In genomic region chr2:16429002-16429401, GRCh38 we compare ENCODE assay signal across 24 cellular contexts.
A peak's percentile ranks its signal among the peaks of the same experiment; 100 is the strongest.
DNase-seq lines count a peak whose midpoint lies in the region; ATAC-seq and TF ChIP-seq lines count a peak whose summit lies in the region.
"Had no signal": no experiment of that assay in that cellular context is flagged by ENCODE, and none has a peak within 500 bp of the region (broad histone marks: within the 10 kb centered on the region; RNA-seq: fewer than 3 reads in every experiment).

No MANE protein-coding gene starts in this region.

- H3K4me1 ChIP-seq in Loucy (ENCODE audit: insufficient read depth, low read length, poor library complexity, severe bottlenecking) (peaks cover 43% of the 10 kb centered on the region), lower lobe of right lung (peaks cover 9% of the 10 kb centered on the region), upper lobe of right lung (no peaks in the 10 kb centered on the region), mammary epithelial cell (ENCODE audit: insufficient read depth, low read length) (no peaks in the 10 kb centered on the region)
- H3K4me1 ChIP-seq: BE2C, BLaER1 had no signal

- H3K27ac Mint-ChIP-seq in activated naive CD4-positive, alpha-beta T cell treated with anti-CD3 and anti-CD28 coated beads for 36 hours = no peak overlapping the region
- H3K27ac Mint-ChIP-seq: CD14-positive monocyte; CD4-positive, alpha-beta memory T cell; CD8-positive, alpha-beta memory T cell had no signal

- H3F3A ChIP-seq in Loucy (ENCODE audit: low read depth) = no peaks in the 10 kb centered on the region

- no peaks in the 10 kb centered on the region for H3K4me1 Mint-ChIP-seq in activated naive CD4-positive, alpha-beta T cell treated with anti-CD3 and anti-CD28 coated beads for 36 hours (ENCODE audit: low read depth)
- H3K4me1 Mint-ChIP-seq: CD14-positive monocyte; CD4-positive, alpha-beta memory T cell; CD4-positive, CD25-positive, alpha-beta regulatory T cell; CD8-positive, alpha-beta memory T cell had no signal

- 0 out of 2 replicates have a peak, but pooled peaks cover 4% of the 10 kb centered on the region for H3K36me3 ChIP-seq in Loucy (ENCODE audit: insufficient read depth, low read length)
- H3K36me3 ChIP-seq in lower lobe of right lung = no peaks in the 10 kb centered on the region
- H3K36me3 ChIP-seq in upper lobe of right lung = no peaks in the 10 kb centered on the region
- H3K36me3 ChIP-seq in mammary epithelial cell (ENCODE audit: insufficient read depth, low read length) = no peaks in the 10 kb centered on the region
- H3K36me3 ChIP-seq: BE2C, BLaER1 had no signal

- ATAC-seq in lower lobe of right lung (peak; percentile 56 to 70), upper lobe of right lung (peak; percentile 47)
- ATAC-seq: GM12878 had no signal

- 68% methylated on average over 2 of the region's 2 CpGs for WGBS in mammary epithelial cell (ENCODE audit: low coverage, missing lambda C conversion rate)

- H3K4me3 Mint-ChIP-seq in activated naive CD4-positive, alpha-beta T cell treated with anti-CD3 and anti-CD28 coated beads for 36 hours = no peak overlapping the region
- H3K4me3 Mint-ChIP-seq: CD14-positive monocyte; CD4-positive, alpha-beta memory T cell; CD4-positive, CD25-positive, alpha-beta regulatory T cell; CD8-positive, alpha-beta memory T cell had no signal

- no peaks in the 10 kb centered on the region for H3K9me3 ChIP-seq in Loucy (ENCODE audit: insufficient read depth, low read depth, low read length)
- no peaks in the 10 kb centered on the region for H3K9me3 ChIP-seq in lower lobe of right lung
- no peaks in the 10 kb centered on the region for H3K9me3 ChIP-seq in upper lobe of right lung
- peaks cover 11% of the 10 kb centered on the region for H3K9me3 ChIP-seq in mammary epithelial cell (replicated peaks; ENCODE audit: insufficient read depth, low read length)
- H3K9me3 ChIP-seq: BE2C, BLaER1 had no signal

- H3K79me2 ChIP-seq in Loucy (ENCODE audit: insufficient read depth, low read length) (peaks cover 57% of the 10 kb centered on the region), mammary epithelial cell (ENCODE audit: insufficient read depth, low read length) (no peaks in the 10 kb centered on the region)

- H3K4me3 ChIP-seq in Loucy (ENCODE audit: low read length, poor library complexity, severe bottlenecking) (peak overlapping the region; percentile 72), lower lobe of right lung (no peak overlapping the region), upper lobe of right lung (no peak overlapping the region), mammary epithelial cell (replicated peaks in 1 of 3; ENCODE audit: insufficient read depth in 1 of 3, low read depth in 2 of 3, low read length in 3 of 3) (no peak overlapping the region)
- H3K4me3 ChIP-seq: BLaER1, GM12878 had no signal

- H3K4me2 ChIP-seq in Loucy (ENCODE audit: low read depth, low read length, poor library complexity, severe bottlenecking) = peak overlapping the region; percentile 66
- no peak overlapping the region for H3K4me2 ChIP-seq in mammary epithelial cell (ENCODE audit: insufficient read depth, low read depth, low read length)
- H3K4me2 ChIP-seq: BLaER1 had no signal

- BruUV-seq in mammary epithelial cell (replicated peaks; lab: Mats Ljungman, UMichigan) = no TSS peak

- H3K27me3 Mint-ChIP-seq in activated naive CD4-positive, alpha-beta T cell treated with anti-CD3 and anti-CD28 coated beads for 36 hours (ENCODE audit: low read depth) = peaks cover 13% of the 10 kb centered on the region
- H3K27me3 Mint-ChIP-seq: CD4-positive, CD25-positive, alpha-beta regulatory T cell; CD8-positive, alpha-beta memory T cell had no signal

- H3K27me3 ChIP-seq in Loucy (ENCODE audit: insufficient read depth, low read length, poor library complexity, severe bottlenecking) (no peaks in the 10 kb centered on the region), lower lobe of right lung (ENCODE audit: low read depth) (no peaks in the 10 kb centered on the region), upper lobe of right lung (no peaks in the 10 kb centered on the region), mammary epithelial cell (ENCODE audit: insufficient read depth, low read length) (no peaks in the 10 kb centered on the region)
- H3K27me3 ChIP-seq: BE2C, BLaER1 had no signal

- no peak for DNase-seq in lower lobe of right lung
- DNase-seq in upper lobe of right lung = no peak
- DNase-seq in KBM-7 = no peak
- no peak for DNase-seq in mammary epithelial cell
- no peak for DNase-seq in activated naive CD4-positive, alpha-beta T cell treated with anti-CD3 and anti-CD28 coated beads for 36 hours
- DNase-seq: 8988T; ACHN; BE2C; C1 segment of cervical spinal cord; CD4-positive, alpha-beta memory T cell; CD4-positive, CD25-positive, alpha-beta regulatory T cell; CD8-positive, alpha-beta memory T cell; COR-L47; DMS 273 treated with DMSO at 0.1 percent for 48 hours; DMS153; DMS53; DMS79; DND-41; EL; GDM1 had no signal

- in situ Hi-C loops in KBM-7 (cut with MboI; ENCODE audit: low pct_unique_long_range_greater_than_20kb, low sequenced_read_pairs) (no loop called here), mammary epithelial cell (cut with MboI; ENCODE audit: low sequenced_read_pairs in 2 of 2) (no loop called here)

- H3K36me3 Mint-ChIP-seq in activated naive CD4-positive, alpha-beta T cell treated with anti-CD3 and anti-CD28 coated beads for 36 hours (ENCODE audit: low read depth) = no peaks in the 10 kb centered on the region
- H3K36me3 Mint-ChIP-seq: CD14-positive monocyte; CD4-positive, alpha-beta memory T cell; CD4-positive, CD25-positive, alpha-beta regulatory T cell; CD8-positive, alpha-beta memory T cell had no signal

- no peaks in the 10 kb centered on the region for H3K9me2 ChIP-seq in Loucy (replicated peaks; ENCODE audit: low read depth, low read length)

- H3K9ac ChIP-seq in Loucy (ENCODE audit: low read depth, low read length, poor library complexity, severe bottlenecking) (peak overlapping the region; percentile 88), mammary epithelial cell (ENCODE audit: insufficient read depth, low read length) (no peak overlapping the region)
- H3K9ac ChIP-seq: BLaER1 had no signal

- H4K20me1 ChIP-seq in Loucy (ENCODE audit: insufficient read depth, low read length, poor library complexity, severe bottlenecking) (no peaks in the 10 kb centered on the region), mammary epithelial cell (ENCODE audit: insufficient read depth, low read length) (no peaks in the 10 kb centered on the region)
- H4K20me1 ChIP-seq: BLaER1 had no signal

- intact Hi-C loops in lower lobe of right lung (cut with DNase I) = no loop called here
- intact Hi-C loops in upper lobe of right lung (cut with DNase I) = no loop called here
- intact Hi-C loops in mammary epithelial cell (cut with micrococcal nuclease) = no loop called here
- intact Hi-C loops in activated naive CD4-positive, alpha-beta T cell treated with anti-CD3 and anti-CD28 coated beads for 36 hours (cut with micrococcal nuclease) = no loop called here

- H3K27ac ChIP-seq in lower lobe of right lung (no peak overlapping the region), upper lobe of right lung (no peak overlapping the region), mammary epithelial cell (ENCODE audit: insufficient read depth, low read depth, low read length) (no peak overlapping the region)
- H3K27ac ChIP-seq: BLaER1 had no signal

- TF ChIP-seq CTCF in Loucy (conservative IDR thresholded peaks at IDR 0.05; ENCODE audit: low read length) = no peak
- TF ChIP-seq CTCF in lower lobe of right lung (IDR thresholded peaks at IDR 0.05) = no peak
- TF ChIP-seq CTCF in upper lobe of right lung (IDR thresholded peaks at IDR 0.05) = no peak
- no peak for TF ChIP-seq CTCF in mammary epithelial cell (conservative IDR thresholded peaks at IDR 0.05 in 1 of 2, IDR thresholded peaks at IDR 0.05 in 1 of 2; ENCODE audit: extremely low read depth in 1 of 2, insufficient read depth in 1 of 2, low read depth in 1 of 2, low read length in 2 of 2)

- no peak overlapping the region for H2AFZ ChIP-seq in Loucy (ENCODE audit: low read length)
- no peak overlapping the region for H2AFZ ChIP-seq in mammary epithelial cell (ENCODE audit: low read depth, low read length)

- H3K9me3 Mint-ChIP-seq in activated naive CD4-positive, alpha-beta T cell treated with anti-CD3 and anti-CD28 coated beads for 36 hours = no peaks in the 10 kb centered on the region
- H3K9me3 Mint-ChIP-seq: CD14-positive monocyte had no signal

- dilution Hi-C loops in mammary epithelial cell (cut with HindIII; ENCODE audit: low sequenced_read_pairs) = no loop called here

- CTCF ChIA-PET in mammary epithelial cell (lab: Charles Lee; ENCODE audit: low non-redundant PET) = no interaction called here
- CTCF ChIA-PET in activated naive CD4-positive, alpha-beta T cell treated with anti-CD3 and anti-CD28 coated beads for 36 hours (lab: Charles Lee) = no interaction called here
